ENCODE assay signal across 1 cellular context in genomic region chr7:130886438-130887135, GRCh38.
TF ChIP-seq lines count a peak whose summit lies in the region.

No MANE protein-coding gene starts in this region.

TF ChIP-seq in SK-N-SH treated with all-trans-retinoic acid at 6 μM for 48 hours, 23 proteins besides CTCF, POLR2A, EP300 and RAD21 (continued from another document):
- TF ChIP-seq BACH2 (CRISPR knock-in tag; IDR thresholded peaks at IDR 0.05; ENCODE audit: borderline replicate concordance), result no peak
- no peak for TF ChIP-seq PPARA (CRISPR knock-in tag; IDR thresholded peaks at IDR 0.05; ENCODE audit: borderline replicate concordance)
- TF ChIP-seq ZNF70 (CRISPR knock-in tag; IDR thresholded peaks at IDR 0.05), result no peak
- TF ChIP-seq OSR1 (CRISPR knock-in tag; IDR thresholded peaks at IDR 0.05), result no peak
- no peak for TF ChIP-seq TSHZ2 (CRISPR knock-in tag; IDR thresholded peaks at IDR 0.05)
- no peak for TF ChIP-seq ESRRG (CRISPR knock-in tag; IDR thresholded peaks at IDR 0.05)
- TF ChIP-seq CSRNP3 (CRISPR knock-in tag; IDR thresholded peaks at IDR 0.05), result no peak
- no peak for TF ChIP-seq ISL1 (CRISPR knock-in tag; IDR thresholded peaks at IDR 0.05)
- TF ChIP-seq ZFP3 (CRISPR knock-in tag; IDR thresholded peaks at IDR 0.05), result no peak
- TF ChIP-seq CSDC2 (CRISPR knock-in tag; IDR thresholded peaks at IDR 0.05), result no peak
- TF ChIP-seq TOX (CRISPR knock-in tag; IDR thresholded peaks at IDR 0.05; ENCODE audit: borderline replicate concordance), result no peak
- TF ChIP-seq ZNF8 (CRISPR knock-in tag; IDR thresholded peaks at IDR 0.05), result no peak
